21 cellular contexts compared by ENCODE assay signal in the genomic region with DNA sequence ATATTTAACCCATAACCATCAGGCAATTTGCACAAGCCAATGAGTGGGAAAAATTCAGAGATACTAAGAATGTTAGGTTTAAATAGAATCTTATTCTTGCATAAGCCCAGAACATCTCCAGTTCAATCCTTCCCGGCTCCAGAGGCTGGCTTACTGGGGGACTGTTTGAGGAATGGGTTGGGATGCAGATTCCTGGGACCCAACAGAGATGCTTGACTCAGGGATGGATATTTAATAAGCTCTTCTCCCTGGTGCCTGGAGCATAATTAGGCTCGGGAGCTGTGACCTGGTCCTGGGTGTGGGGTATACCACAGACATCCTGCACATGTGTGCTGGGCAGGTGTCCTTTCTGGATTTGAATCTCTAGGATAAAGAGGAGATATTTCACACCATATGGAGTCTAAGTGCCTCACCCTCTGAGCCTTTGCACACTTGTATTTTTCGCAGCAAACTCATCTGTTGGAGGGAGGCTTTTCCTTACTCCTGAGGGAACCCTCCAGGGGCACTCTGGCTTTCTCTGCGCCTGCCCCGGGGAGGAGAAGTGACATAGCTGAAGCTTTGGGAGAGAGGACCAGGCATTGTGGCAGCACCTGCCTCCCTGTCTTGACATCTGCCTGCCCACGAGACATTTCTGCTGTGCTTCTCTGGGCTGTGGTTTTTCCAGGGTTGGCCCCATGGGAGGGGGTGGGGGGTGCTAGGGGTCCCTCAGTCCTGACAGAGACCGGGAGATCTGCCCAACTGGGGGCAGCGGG.
"Had no signal": no experiment of that assay in that cellular context is flagged by ENCODE, and none has a peak within 500 bp of the region (broad histone marks: within the 10 kb centered on the region; RNA-seq: fewer than 3 reads in every experiment).

No MANE protein-coding gene starts in this region.

- H3K36me3 Mint-ChIP-seq: activated naive CD4-positive, alpha-beta T cell treated with anti-CD3 and anti-CD28 coated beads, Interleukin-2, amount 10 ng/mL, durations not matched to agents 7 days and 5 days; natural killer cell treated with Interleukin-12 subunit alpha and Interleukin-12 subunit beta and Interleukin-15 and Interleukin-18, amount 100 ng/mL, for 72 hours; WTC11 had no signal

- H3K27ac ChIP-seq: colonic mucosa, lower lobe of right lung, suprapubic skin, transverse colon had no signal

- H3K4me1 Mint-ChIP-seq: activated naive CD4-positive, alpha-beta T cell treated with anti-CD3 and anti-CD28 coated beads, Interleukin-2, amount 10 ng/mL, durations not matched to agents 7 days and 5 days; central memory CD8-positive, alpha-beta T cell; WTC11 had no signal

- H3K4me3 ChIP-seq: colonic mucosa, lower lobe of right lung, suprapubic skin, transverse colon had no signal

- ATAC-seq: lower lobe of right lung; natural killer cell treated with Interleukin-12 subunit alpha and Interleukin-12 subunit beta and Interleukin-15 and Interleukin-18, amount 100 ng/mL, for 72 hours; WTC11 had no signal

- H3K9me3 ChIP-seq: colonic mucosa, lower lobe of right lung, suprapubic skin, transverse colon had no signal

- DNase-seq: activated CD4-positive, alpha-beta T cell treated with anti-CD3 and anti-CD28 coated beads for 48 hours; activated CD8-positive, alpha-beta T cell treated with anti-CD3 and anti-CD28 coated beads for 36 hours; activated naive CD4-positive, alpha-beta T cell treated with anti-CD3 and anti-CD28 coated beads, Interleukin-2, amount 10 ng/mL, durations not matched to agents 7 days and 5 days; activated T-cell treated with anti-CD3 and anti-CD28 coated beads, Interleukin-2, amount 50 U/mL, for 1 hour; aorta; colonic mucosa; erythroblast; foreskin melanocyte; hypothalamus; lower lobe of right lung; posterior cingulate gyrus; retina; stimulated activated CD4-positive, alpha-beta T cell treated with anti-CD3 and anti-CD28 coated beads, Interleukin-12 subunit alpha, Interleukin-12 subunit beta, amount 100 ng/mL, for 4 hours; stimulated activated CD4-positive, alpha-beta T cell treated with anti-CD3 and anti-CD28 coated beads, Interleukin-1b, Interleukin-23, amount 100 ng/mL, for 48 hours; transverse colon had no signal

- H3K27me3 ChIP-seq: colonic mucosa, suprapubic skin, transverse colon had no signal

- H3K27me3 Mint-ChIP-seq: activated naive CD4-positive, alpha-beta T cell treated with anti-CD3 and anti-CD28 coated beads, Interleukin-2, amount 10 ng/mL, durations not matched to agents 7 days and 5 days had no signal

- H3K27ac Mint-ChIP-seq: activated CD8-positive, alpha-beta T cell treated with anti-CD3 and anti-CD28 coated beads for 36 hours; activated naive CD4-positive, alpha-beta T cell treated with anti-CD3 and anti-CD28 coated beads, Interleukin-2, amount 10 ng/mL, durations not matched to agents 7 days and 5 days; natural killer cell treated with Interleukin-12 subunit alpha and Interleukin-12 subunit beta and Interleukin-15 and Interleukin-18, amount 100 ng/mL, for 72 hours; stimulated activated naive CD8-positive, alpha-beta T cell treated with anti-CD3 and anti-CD28 coated beads, Interleukin-15, Interleukin-2, amounts not matched to agents 100 ng/mL and 50 ng/mL, for 24 hours; WTC11 had no signal

- H3K9me3 Mint-ChIP-seq: activated CD8-positive, alpha-beta T cell treated with anti-CD3 and anti-CD28 coated beads for 36 hours; activated naive CD4-positive, alpha-beta T cell treated with anti-CD3 and anti-CD28 coated beads, Interleukin-2, amount 10 ng/mL, durations not matched to agents 7 days and 5 days; central memory CD8-positive, alpha-beta T cell; natural killer cell treated with Interleukin-12 subunit alpha and Interleukin-12 subunit beta and Interleukin-15 and Interleukin-18, amount 100 ng/mL, for 72 hours; stimulated activated naive CD8-positive, alpha-beta T cell treated with anti-CD3 and anti-CD28 coated beads, Interleukin-15, Interleukin-2, amounts not matched to agents 100 ng/mL and 50 ng/mL, for 24 hours; WTC11 had no signal

- H3K4me3 Mint-ChIP-seq: activated CD8-positive, alpha-beta T cell treated with anti-CD3 and anti-CD28 coated beads for 36 hours; activated naive CD4-positive, alpha-beta T cell treated with anti-CD3 and anti-CD28 coated beads, Interleukin-2, amount 10 ng/mL, durations not matched to agents 7 days and 5 days; central memory CD8-positive, alpha-beta T cell; natural killer cell treated with Interleukin-12 subunit alpha and Interleukin-12 subunit beta and Interleukin-15 and Interleukin-18, amount 100 ng/mL, for 72 hours; stimulated activated naive CD8-positive, alpha-beta T cell treated with anti-CD3 and anti-CD28 coated beads, Interleukin-15, Interleukin-2, amounts not matched to agents 100 ng/mL and 50 ng/mL, for 24 hours; WTC11 had no signal

- H3K4me1 ChIP-seq: colonic mucosa, lower lobe of right lung, transverse colon had no signal

- FAIRE-seq: endometrium had no signal

- H3K36me3 ChIP-seq: colonic mucosa, lower lobe of right lung, suprapubic skin, transverse colon had no signal
